Comparison of ENCODE assay signal across 13 cellular contexts in the genomic region with DNA sequence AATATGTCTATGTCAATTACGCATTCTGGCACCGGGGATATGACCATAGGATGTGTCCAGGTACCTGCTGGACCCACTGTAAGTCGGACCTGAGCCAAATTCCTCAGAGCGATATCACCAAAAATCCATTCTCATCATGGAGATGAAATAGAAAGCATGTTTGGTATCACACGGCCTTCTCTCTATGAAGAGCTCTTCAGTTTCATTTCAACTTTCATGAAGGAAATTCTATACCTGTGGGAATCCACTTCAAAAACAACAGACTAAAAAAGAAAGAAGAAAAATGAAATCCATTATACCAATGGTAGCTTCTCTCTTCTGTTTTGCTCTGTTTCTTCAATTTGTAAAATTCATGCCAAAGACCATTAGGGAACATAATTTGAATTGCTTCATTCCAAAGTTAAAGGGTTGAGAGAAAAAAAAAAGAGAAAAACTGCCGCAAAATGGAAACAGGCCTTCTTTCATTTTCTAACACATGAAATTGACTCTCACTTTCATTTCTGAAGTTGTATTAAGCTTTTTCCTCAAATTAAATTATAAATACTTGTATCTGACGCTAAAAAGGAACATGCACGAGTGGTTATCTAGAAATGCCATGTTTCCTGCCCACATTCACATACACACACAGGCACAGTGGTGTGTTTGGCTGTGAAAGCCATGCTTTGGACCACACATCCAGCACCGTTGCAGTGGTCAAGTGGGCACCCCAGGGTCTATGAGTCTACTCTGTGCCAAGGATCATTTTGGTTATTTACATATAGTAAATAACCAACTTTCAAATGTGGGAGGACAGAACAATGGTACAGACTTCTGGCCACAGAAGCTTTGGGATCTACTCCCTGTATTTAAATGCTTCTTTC. TPM values are rescaled to one million over a fixed set of nuclear protein-coding genes. Genes with fewer than 3 reads are reported as not detected.
DNase-seq lines count a peak whose midpoint lies in the region; ATAC-seq and TF ChIP-seq lines count a peak whose summit lies in the region.
"Had no signal": no experiment of that assay in that cellular context is flagged by ENCODE, and none has a peak within 500 bp of the region (broad histone marks: within the 10 kb centered on the region; RNA-seq: fewer than 3 reads in every experiment).

No MANE protein-coding gene starts in this region.

- ATAC-seq in GM21717 (IDR thresholded peaks at IDR 0.05; ENCODE audit: unreplicated experiment) (peak; percentile 92), HG03159 (IDR thresholded peaks at IDR 0.05; ENCODE audit: unreplicated experiment) (peak; percentile 64)
- ATAC-seq in stimulated activated memory B cell treated with anti-CD40 and anti-IgM and Interleukin-4, amounts not matched to agents 10 μg/mL and 1 μg/mL and 100 μg/mL, for 72 hours: peak; percentile 67
- no peak for ATAC-seq in effector memory CD8-positive, alpha-beta T cell (replicated peaks)
- ATAC-seq: A549 had no signal

- no peak overlapping the region for H3K27ac ChIP-seq in effector memory CD4-positive, alpha-beta T cell (ENCODE audit: insufficient read depth, low read length, poor library complexity, severe bottlenecking)
- H3K27ac ChIP-seq: A549, esophagus muscularis mucosa, vagina, WERI-Rb-1 had no signal

- H3K9me3 ChIP-seq in effector memory CD4-positive, alpha-beta T cell (ENCODE audit: control insufficient read depth, low read length): no peaks in the 10 kb centered on the region
- no peaks in the 10 kb centered on the region for H3K9me3 ChIP-seq in Caco-2
- H3K9me3 ChIP-seq: A549, esophagus muscularis mucosa, vagina had no signal

- H3K9me3 Mint-ChIP-seq in activated CD4-positive, alpha-beta T cell treated with anti-CD3 and anti-CD28 coated beads, Interleukin-2, amount 10 ng/mL, durations not matched to agents 24 days and 14 days: no peaks in the 10 kb centered on the region
- H3K9me3 Mint-ChIP-seq in stimulated activated memory B cell treated with anti-CD40 and anti-IgM and Interleukin-4, amounts not matched to agents 10 μg/mL and 1 μg/mL and 100 μg/mL, for 72 hours: no peaks in the 10 kb centered on the region
- no peaks in the 10 kb centered on the region for H3K9me3 Mint-ChIP-seq in effector memory CD8-positive, alpha-beta T cell
- H3K9me3 Mint-ChIP-seq in Caco-2 (ENCODE audit: unreplicated experiment): no peaks in the 10 kb centered on the region

- H3K27ac Mint-ChIP-seq in activated CD4-positive, alpha-beta T cell treated with anti-CD3 and anti-CD28 coated beads, Interleukin-2, amount 10 ng/mL, durations not matched to agents 24 days and 14 days: no peak overlapping the region
- H3K27ac Mint-ChIP-seq in stimulated activated memory B cell treated with anti-CD40 and anti-IgM and Interleukin-4, amounts not matched to agents 10 μg/mL and 1 μg/mL and 100 μg/mL, for 72 hours: peak overlapping the region; percentile 81
- no peak overlapping the region for H3K27ac Mint-ChIP-seq in effector memory CD8-positive, alpha-beta T cell
- H3K27ac Mint-ChIP-seq in Caco-2 (ENCODE audit: unreplicated experiment): no peak overlapping the region

- no peaks in the 10 kb centered on the region for H3K27me3 Mint-ChIP-seq in activated CD4-positive, alpha-beta T cell treated with anti-CD3 and anti-CD28 coated beads, Interleukin-2, amount 10 ng/mL, durations not matched to agents 24 days and 14 days
- H3K27me3 Mint-ChIP-seq in stimulated activated memory B cell treated with anti-CD40 and anti-IgM and Interleukin-4, amounts not matched to agents 10 μg/mL and 1 μg/mL and 100 μg/mL, for 72 hours: no peaks in the 10 kb centered on the region
- H3K27me3 Mint-ChIP-seq in effector memory CD8-positive, alpha-beta T cell: no peaks in the 10 kb centered on the region
- H3K27me3 Mint-ChIP-seq in Caco-2 (ENCODE audit: insufficient read depth, unreplicated experiment): no peaks in the 10 kb centered on the region

- H3K36me3 ChIP-seq in effector memory CD4-positive, alpha-beta T cell (ENCODE audit: control insufficient read depth, insufficient read depth, low read length): no peaks in the 10 kb centered on the region
- no peaks in the 10 kb centered on the region for H3K36me3 ChIP-seq in Caco-2 (ENCODE audit: control insufficient read depth, insufficient read depth, low read length)
- H3K36me3 ChIP-seq: esophagus muscularis mucosa, vagina, WERI-Rb-1 had no signal

- no peak for TF ChIP-seq CTCF in Caco-2 (IDR thresholded peaks at IDR 0.05; ENCODE audit: insufficient read depth in 1 of 2, low read depth in 1 of 2, low read length in 1 of 2, severe bottlenecking in 1 of 2, unreplicated experiment in 1 of 2)

- no peaks in the 10 kb centered on the region for H3K27me3 ChIP-seq in effector memory CD4-positive, alpha-beta T cell (replicated peaks; ENCODE audit: control insufficient read depth, insufficient read depth, low read length, poor library complexity, severe bottlenecking)
- no peaks in the 10 kb centered on the region for H3K27me3 ChIP-seq in Caco-2 (replicated peaks; ENCODE audit: control insufficient read depth, insufficient read depth, low read length)
- H3K27me3 ChIP-seq: esophagus muscularis mucosa, vagina had no signal

- BruUV-seq in Caco-2 (replicated peaks; lab: Mats Ljungman, UMichigan): no TSS peak

- H3K36me3 Mint-ChIP-seq in activated CD4-positive, alpha-beta T cell treated with anti-CD3 and anti-CD28 coated beads, Interleukin-2, amount 10 ng/mL, durations not matched to agents 24 days and 14 days (ENCODE audit: low read depth): no peaks in the 10 kb centered on the region
- peaks cover 5% of the 10 kb centered on the region for H3K36me3 Mint-ChIP-seq in stimulated activated memory B cell treated with anti-CD40 and anti-IgM and Interleukin-4, amounts not matched to agents 10 μg/mL and 1 μg/mL and 100 μg/mL, for 72 hours
- H3K36me3 Mint-ChIP-seq in effector memory CD8-positive, alpha-beta T cell (ENCODE audit: insufficient read depth): no peaks in the 10 kb centered on the region
- no peaks in the 10 kb centered on the region for H3K36me3 Mint-ChIP-seq in Caco-2 (ENCODE audit: insufficient read depth, unreplicated experiment)

- POLR2A ChIA-PET in Caco-2 (lab: Charles Lee): no interaction called here

- intact Hi-C loops in activated CD4-positive, alpha-beta T cell treated with anti-CD3 and anti-CD28 coated beads, Interleukin-2, amount 10 ng/mL, durations not matched to agents 24 days and 14 days (cut with micrococcal nuclease): no loop called here
- intact Hi-C loops in Caco-2 (cut with micrococcal nuclease; ENCODE audit: unreplicated experiment): no loop called here

- H3K4me3 ChIP-seq in effector memory CD4-positive, alpha-beta T cell (ENCODE audit: insufficient read depth, low read depth, low read length, poor library complexity, severe bottlenecking): no peak overlapping the region
- H3K4me3 ChIP-seq in Caco-2 (ENCODE audit: low read depth, low read length): no peak overlapping the region
- H3K4me3 ChIP-seq: A549, esophagus muscularis mucosa, vagina had no signal

- no peaks in the 10 kb centered on the region for H3K4me1 ChIP-seq in effector memory CD4-positive, alpha-beta T cell (ENCODE audit: control insufficient read depth, insufficient read depth, low read length, poor library complexity, severe bottlenecking)
- H3K4me1 ChIP-seq in Caco-2: no peaks in the 10 kb centered on the region
- H3K4me1 ChIP-seq: A549, esophagus muscularis mucosa, vagina had no signal

- peak overlapping the region; percentile 20 for H3K4me3 Mint-ChIP-seq in activated CD4-positive, alpha-beta T cell treated with anti-CD3 and anti-CD28 coated beads, Interleukin-2, amount 10 ng/mL, durations not matched to agents 24 days and 14 days
- peak overlapping the region; percentile 71 for H3K4me3 Mint-ChIP-seq in stimulated activated memory B cell treated with anti-CD40 and anti-IgM and Interleukin-4, amounts not matched to agents 10 μg/mL and 1 μg/mL and 100 μg/mL, for 72 hours
- no peak overlapping the region for H3K4me3 Mint-ChIP-seq in effector memory CD8-positive, alpha-beta T cell
- H3K4me3 Mint-ChIP-seq in Caco-2 (ENCODE audit: unreplicated experiment): no peak overlapping the region

- no peak for DNase-seq in activated CD4-positive, alpha-beta T cell treated with anti-CD3 and anti-CD28 coated beads, Interleukin-2, amount 10 ng/mL, durations not matched to agents 24 days and 14 days
- no peak for DNase-seq in activated CD4-positive, alpha-beta T cell treated with anti-CD3 and anti-CD28 coated beads for 4 hours
- DNase-seq in effector memory CD4-positive, alpha-beta T cell: no peak
- no peak for DNase-seq in effector memory CD8-positive, alpha-beta T cell
- DNase-seq in Caco-2: no peak
- DNase-seq: Kasumi-1, WERI-Rb-1 had no signal

- CTCF ChIA-PET in Caco-2 (lab: Charles Lee): no interaction called here

- peaks cover 5% of the 10 kb centered on the region for H3K4me1 Mint-ChIP-seq in activated CD4-positive, alpha-beta T cell treated with anti-CD3 and anti-CD28 coated beads, Interleukin-2, amount 10 ng/mL, durations not matched to agents 24 days and 14 days
- H3K4me1 Mint-ChIP-seq in stimulated activated memory B cell treated with anti-CD40 and anti-IgM and Interleukin-4, amounts not matched to agents 10 μg/mL and 1 μg/mL and 100 μg/mL, for 72 hours: peaks cover 63% of the 10 kb centered on the region
- no peaks in the 10 kb centered on the region for H3K4me1 Mint-ChIP-seq in effector memory CD8-positive, alpha-beta T cell (ENCODE audit: low read depth in 2 of 2)
- H3K4me1 Mint-ChIP-seq in Caco-2 (ENCODE audit: low read depth, unreplicated experiment): no peaks in the 10 kb centered on the region

RNA-seq across cellular contexts. Expression of gene DIPK2A, which starts 46.9 kb away (rescaled TPM):
- 18.0 and 18.3 TPM in 2 replicates for total RNA-seq in activated CD4-positive, alpha-beta T cell treated with anti-CD3 and anti-CD28 coated beads, Interleukin-2, amount 10 ng/mL, durations not matched to agents 24 days and 14 days
- 29.0 and 30.2 TPM in 2 replicates for total RNA-seq in Caco-2 (2022)

Comparison
In these comparisons a context has a peak if more than half of its experiments do, and no peak if none do; other contexts are left out.
1. H3K4me3 Mint-ChIP-seq: peak in activated CD4-positive, alpha-beta T cell treated with anti-CD3 and anti-CD28 coated beads, Interleukin-2, amount 10 ng/mL, durations not matched to agents 24 days and 14 days (single experiment) and stimulated activated memory B cell treated with anti-CD40 and anti-IgM and Interleukin-4, amounts not matched to agents 10 μg/mL and 1 μg/mL and 100 μg/mL, for 72 hours (single experiment); none in effector memory CD8-positive, alpha-beta T cell (0 of 2) and Caco-2 (single experiment).